ENCODE assay signal across 1 cellular context in genomic region chr2:196718796-196719564, GRCh38.
TF ChIP-seq lines count a peak whose summit lies in the region.

No MANE protein-coding gene starts in this region.

TF ChIP-seq in HepG2, 621 proteins besides CTCF, POLR2A, EP300 and RAD21 (continued from another document and continues in another):
- TF ChIP-seq ATF5 (CRISPR knock-in tag; IDR thresholded peaks at IDR 0.05; ENCODE audit: low read depth) (no peak), MBD4 (IDR thresholded peaks at IDR 0.05; ENCODE audit: borderline replicate concordance, low read length) (no peak), ETV6 (CRISPR knock-in tag; conservative IDR thresholded peaks at IDR 0.05) (no peak), PHB2 (IDR thresholded peaks at IDR 0.05; ENCODE audit: partially characterized antibody) (no peak), CSRNP2 (CRISPR knock-in tag; conservative IDR thresholded peaks at IDR 0.05; ENCODE audit: low read depth) (no peak), ZNF788 (CRISPR knock-in tag; IDR thresholded peaks at IDR 0.05; ENCODE audit: borderline replicate concordance) (no peak), ATF1 (CRISPR knock-in tag; IDR thresholded peaks at IDR 0.05) (no peak), EED (CRISPR knock-in tag; IDR thresholded peaks at IDR 0.05) (no peak), PLSCR1 (CRISPR knock-in tag; IDR thresholded peaks at IDR 0.05; ENCODE audit: borderline replicate concordance) (no peak), HDAC6 (IDR thresholded peaks at IDR 0.05; ENCODE audit: low read depth, low read length) (no peak), ZNF781 (CRISPR knock-in tag; IDR thresholded peaks at IDR 0.05; ENCODE audit: borderline replicate concordance, not compliant biosample characterization) (no peak), ZMYM2 (CRISPR knock-in tag; IDR thresholded peaks at IDR 0.05) (no peak), TAF1 (CRISPR knock-in tag; IDR thresholded peaks at IDR 0.05) (no peak), CREB1 (IDR thresholded peaks at IDR 0.05) (no peak), CREB1 (CRISPR knock-in tag; IDR thresholded peaks at IDR 0.05) (0 out of 2 replicates have a peak, but pooled peaks have one; percentile 49), HNRNPL (IDR thresholded peaks at IDR 0.05; ENCODE audit: low read depth, low read length) (no peak), MBNL3 (CRISPR knock-in tag; conservative IDR thresholded peaks at IDR 0.05) (no peak), ATF3 (CRISPR knock-in tag; IDR thresholded peaks at IDR 0.05) (no peak), ZBTB49 (CRISPR knock-in tag; IDR thresholded peaks at IDR 0.05; ENCODE audit: borderline replicate concordance) (no peak), ERF (CRISPR knock-in tag; IDR thresholded peaks at IDR 0.05) (peak; percentile 56; the same call in 1 of the 2 replicates), TERF1 (CRISPR knock-in tag; IDR thresholded peaks at IDR 0.05) (no peak), ZNF230 (CRISPR knock-in tag; IDR thresholded peaks at IDR 0.05) (no peak), ZNF460 (CRISPR knock-in tag; IDR thresholded peaks at IDR 0.05; ENCODE audit: borderline replicate concordance) (no peak), SMC3 (IDR thresholded peaks at IDR 0.05; ENCODE audit: low read length) (no peak), ZNF629 (CRISPR knock-in tag; conservative IDR thresholded peaks at IDR 0.05) (no peak), ZNF350 (CRISPR knock-in tag; IDR thresholded peaks at IDR 0.05; ENCODE audit: borderline replicate concordance, low read depth) (no peak), TCF7L2 (IDR thresholded peaks at IDR 0.05; ENCODE audit: low read depth, low read length) (no peak), ZNF703 (CRISPR knock-in tag; IDR thresholded peaks at IDR 0.05; ENCODE audit: borderline replicate concordance) (no peak), ZNF143 (CRISPR knock-in tag; IDR thresholded peaks at IDR 0.05) (no peak), XBP1 (CRISPR knock-in tag; IDR thresholded peaks at IDR 0.05) (no peak), TCF12 (IDR thresholded peaks at IDR 0.05) (no peak), TCF12 (CRISPR knock-in tag; IDR thresholded peaks at IDR 0.05) (no peak), NKX3-1 (CRISPR knock-in tag; IDR thresholded peaks at IDR 0.05) (no peak), HCFC1 (IDR thresholded peaks at IDR 0.05; ENCODE audit: low read depth, low read length) (no peak), DPF2 (CRISPR knock-in tag; IDR thresholded peaks at IDR 0.05; ENCODE audit: borderline replicate concordance, low read depth) (no peak), DNMT1 (CRISPR knock-in tag; IDR thresholded peaks at IDR 0.05) (no peak), ZSCAN12 (CRISPR knock-in tag; IDR thresholded peaks at IDR 0.05) (no peak), ZNF766 (CRISPR knock-in tag; IDR thresholded peaks at IDR 0.05; ENCODE audit: borderline replicate concordance) (no peak), CEBPB (IDR thresholded peaks at IDR 0.05; ENCODE audit: borderline replicate concordance, low read depth, low read length) (no peak), WIZ (CRISPR knock-in tag; IDR thresholded peaks at IDR 0.05) (no peak), TMF1 (CRISPR knock-in tag; IDR thresholded peaks at IDR 0.05; ENCODE audit: low read depth) (no peak), HMGA1 (CRISPR knock-in tag; conservative IDR thresholded peaks at IDR 0.05) (no peak), IKZF4 (CRISPR knock-in tag; IDR thresholded peaks at IDR 0.05; ENCODE audit: borderline replicate concordance, low read depth, not compliant biosample characterization) (no peak), ZSCAN20 (CRISPR knock-in tag; IDR thresholded peaks at IDR 0.05; ENCODE audit: borderline replicate concordance) (no peak), ZNF597 (CRISPR knock-in tag; IDR thresholded peaks at IDR 0.05) (no peak), TFDP2 (CRISPR knock-in tag; IDR thresholded peaks at IDR 0.05) (no peak), IRF2 (CRISPR knock-in tag; IDR thresholded peaks at IDR 0.05) (peak; percentile 54; the same call in 1 of the 2 replicates), IKZF1 (IDR thresholded peaks at IDR 0.05) (no peak), ZNF224 (CRISPR knock-in tag; IDR thresholded peaks at IDR 0.05) (no peak), TCF7 (IDR thresholded peaks at IDR 0.05; ENCODE audit: low read depth) (no peak; the same call in 1 of the 2 replicates), ZNF770 (CRISPR knock-in tag; IDR thresholded peaks at IDR 0.05) (no peak), MEF2D (CRISPR knock-in tag; IDR thresholded peaks at IDR 0.05) (no peak), ZNF326 (CRISPR knock-in tag; IDR thresholded peaks at IDR 0.05; ENCODE audit: borderline replicate concordance) (no peak), E2F2 (CRISPR knock-in tag; IDR thresholded peaks at IDR 0.05; ENCODE audit: borderline replicate concordance) (no peak), KMT2B (CRISPR knock-in tag; IDR thresholded peaks at IDR 0.05) (peak; percentile 81), KDM6A (CRISPR knock-in tag; IDR thresholded peaks at IDR 0.05; ENCODE audit: low read depth) (no peak), GABPB1 (CRISPR knock-in tag; IDR thresholded peaks at IDR 0.05) (no peak), HMG20A (CRISPR knock-in tag; IDR thresholded peaks at IDR 0.05; ENCODE audit: borderline replicate concordance) (no peak), ZNF883 (CRISPR knock-in tag; IDR thresholded peaks at IDR 0.05; ENCODE audit: not compliant biosample characterization) (no peak), KAT7 (CRISPR knock-in tag; IDR thresholded peaks at IDR 0.05; ENCODE audit: borderline replicate concordance) (0 out of 2 replicates have a peak, but pooled peaks have one; percentile 30), ZNF704 (CRISPR knock-in tag; IDR thresholded peaks at IDR 0.05; ENCODE audit: borderline replicate concordance) (no peak), SRY (CRISPR knock-in tag; IDR thresholded peaks at IDR 0.05) (no peak), THAP7 (CRISPR knock-in tag; IDR thresholded peaks at IDR 0.05) (no peak), ZNF282 (IDR thresholded peaks at IDR 0.05; ENCODE audit: partially characterized antibody) (no peak), MYNN (CRISPR knock-in tag; IDR thresholded peaks at IDR 0.05; ENCODE audit: low read depth) (no peak)
